In genomic region chr7:128829391-128830166, GRCh38 we compare ENCODE assay signal across 8 cellular contexts. TPM values are rescaled to one million over a fixed set of nuclear protein-coding genes. Genes with fewer than 3 reads are reported as not detected.
DNase-seq lines count a peak whose midpoint lies in the region; ATAC-seq and TF ChIP-seq lines count a peak whose summit lies in the region.

No MANE protein-coding gene starts in this region.

- no peak for TF ChIP-seq POLR2A in gastroesophageal sphincter (IDR thresholded peaks at IDR 0.05)

- no peak for TF ChIP-seq EP300 in gastroesophageal sphincter (IDR thresholded peaks at IDR 0.05)

- H3K4me3 ChIP-seq in gastroesophageal sphincter = peak overlapping the region; percentile 72 to 83

- TF ChIP-seq CTCF in GM13976 (IDR thresholded peaks at IDR 0.05; ENCODE audit: borderline replicate concordance, control extremely low read depth, extremely low read depth, insufficient read depth, missing control alignments) = no peak
- peak in 2 of 4 experiments; percentile 29 to 34 for TF ChIP-seq CTCF in gastroesophageal sphincter (IDR thresholded peaks at IDR 0.05)

- H3K9me3 ChIP-seq in gastroesophageal sphincter = no peaks in the 10 kb centered on the region

- H3K27ac ChIP-seq in gastroesophageal sphincter = peak overlapping the region; percentile 90 to 96 (median 94)

- in situ Hi-C loops in GM13976 (cut with MboI; ENCODE audit: low sequenced_read_pairs, unreplicated experiment) = no loop called here

- H3K36me3 ChIP-seq in gastroesophageal sphincter = peaks cover 0 to under 1% of the 10 kb centered on the region in 2 donors

- no peak for ATAC-seq in gastroesophageal sphincter
- no peak for ATAC-seq in GM18873 (IDR thresholded peaks at IDR 0.05; ENCODE audit: low FRiP score, unreplicated experiment)

- peaks cover 3 to 75% (median 40%) of the 10 kb centered on the region in 3 donors for H3K4me1 ChIP-seq in gastroesophageal sphincter

- no peaks in the 10 kb centered on the region for H3K27me3 ChIP-seq in gastroesophageal sphincter

- 3 to 5% methylated on average over 4 to 5 of the region's 13 CpGs for WGBS in gastroesophageal sphincter (ENCODE audit: low coverage in 1 of 2), 2 donors

- DNase-seq in GM13976 (ENCODE audit: low spot score) (peak; percentile 34), SK-N-DZ (ENCODE audit: low spot score) (peak; percentile 21), retina (peak; percentile 40), T-helper 1 cell (no peak), epidermal melanocyte (ENCODE audit: insufficient read length, low spot score) (no peak), NCI-H1930 (lab: John Stamatoyannopoulos, UW) (no peak)

RNA-seq across cellular contexts. Expression of gene FLNC, which starts 0.6 kb away (rescaled TPM):
- polyA plus RNA-seq in SK-N-DZ (2014; cell fraction: cytosol; rRNA removed) = 11.6 and 13.1 TPM in 2 replicates
- 14.1 and 19.8 TPM in 2 replicates for polyA plus RNA-seq in SK-N-DZ (2014; cell fraction: nucleus; rRNA removed)
- total RNA-seq in gastroesophageal sphincter = 1,000 to 10,000 TPM in 1 of 4 donors, 100 to 1,000 TPM in 3; 308 to 1,162 (median 401) TPM

RNA-seq across cellular contexts. Expression of gene ATP6V1F, which starts 33.1 kb away (rescaled TPM):
- 217 and 371 TPM in 2 replicates for polyA plus RNA-seq in SK-N-DZ (2014; cell fraction: cytosol; rRNA removed)
- 110 and 137 TPM in 2 replicates for polyA plus RNA-seq in SK-N-DZ (2014; cell fraction: nucleus; rRNA removed)
- 100 to 1,000 TPM in 1 of 4 donors, 10 to 100 TPM in 3; 67.7 to 101 (median 84.5) TPM for total RNA-seq in gastroesophageal sphincter

RNA-seq across cellular contexts. Expression of gene CCDC136, which starts 37.8 kb away (rescaled TPM):
- 27.4 and 29.5 TPM in 2 replicates for polyA plus RNA-seq in SK-N-DZ (2014; cell fraction: cytosol; rRNA removed)
- polyA plus RNA-seq in SK-N-DZ (2014; cell fraction: nucleus; rRNA removed) = 93.0 and 152 TPM in 2 replicates
- total RNA-seq in gastroesophageal sphincter = 10 to 100 TPM; 14.5 to 46.9 (median 21.5) TPM

RNA-seq across cellular contexts. Expression of gene OPN1SW, which starts 54.0 kb away (rescaled TPM):
- polyA plus RNA-seq in SK-N-DZ (2014; cell fraction: cytosol; rRNA removed) = not detected in 2 replicates
- polyA plus RNA-seq in SK-N-DZ (2014; cell fraction: nucleus; rRNA removed) = not detected in 2 replicates
- total RNA-seq in gastroesophageal sphincter = not detected

Comparison
In these comparisons a context has a peak if more than half of its experiments do, and no peak if none do; other contexts are left out.
1. DNase-seq: peak in GM13976 (single experiment), SK-N-DZ (single experiment) and retina (single experiment); none in T-helper 1 cell (0 of 5), epidermal melanocyte (single experiment) and NCI-H1930 (0 of 2).